21 cellular contexts compared by ENCODE assay signal in genomic region chr6:149223120-149223775, GRCh38.
A peak's percentile ranks its signal among the peaks of the same experiment; 100 is the strongest.
DNase-seq lines count a peak whose midpoint lies in the region; ATAC-seq and TF ChIP-seq lines count a peak whose summit lies in the region.
"Had no signal": no experiment of that assay in that cellular context is flagged by ENCODE, and none has a peak within 500 bp of the region (broad histone marks: within the 10 kb centered on the region; RNA-seq: fewer than 3 reads in every experiment).

No MANE protein-coding gene starts in this region.

- H3K9me3 Mint-ChIP-seq in neural progenitor cell, result no peaks in the 10 kb centered on the region
- no peaks in the 10 kb centered on the region for H3K9me3 Mint-ChIP-seq in activated CD4-positive, alpha-beta memory T cell treated with anti-CD3 and anti-CD28 coated beads for 36 hours

- peaks cover 22% of the 10 kb centered on the region for H3F3A ChIP-seq in neural progenitor cell (ENCODE audit: low read depth)

- CTCF ChIA-PET in HEK293 (lab: Yijun Ruan, JAX), result interaction anchor here (0.5 to 1.1 kb wide), 5 partner anchors 70 to 291 kb away, joined by 3 to 6 read pairs (median 3); no protein-coding TSS in a partner anchor
- CTCF ChIA-PET in activated CD4-positive, alpha-beta memory T cell treated with anti-CD3 and anti-CD28 coated beads for 36 hours (lab: Charles Lee), result interaction anchor here (0.9 kb wide), 1 partner anchor 141 kb away, joined by 3 read pairs; no protein-coding TSS in a partner anchor

- TF ChIP-seq CTCF in HEK293 (tag by site-specific recombination; IDR thresholded peaks at IDR 0.05), result no peak
- no peak for TF ChIP-seq CTCF in choroid plexus epithelial cell (conservative IDR thresholded peaks at IDR 0.05; ENCODE audit: low read depth, low read length)
- no peak for TF ChIP-seq CTCF in neural progenitor cell (IDR thresholded peaks at IDR 0.05)

- ATAC-seq in HG02610 (IDR thresholded peaks at IDR 0.05; ENCODE audit: unreplicated experiment) (no peak), left colon (no peak)
- ATAC-seq: A549 had no signal

- H2AFZ ChIP-seq in neural progenitor cell (replicated peaks), result peak overlapping the region; percentile 86
- H2AFZ ChIP-seq: PC-9 had no signal

- no peaks in the 10 kb centered on the region for H3K27me3 Mint-ChIP-seq in neural progenitor cell (ENCODE audit: insufficient read depth, low read depth)
- no peaks in the 10 kb centered on the region for H3K27me3 Mint-ChIP-seq in activated CD4-positive, alpha-beta memory T cell treated with anti-CD3 and anti-CD28 coated beads for 36 hours
- H3K27me3 Mint-ChIP-seq: CD4-positive, alpha-beta T cell had no signal

- no peak overlapping the region for H3K4me3 Mint-ChIP-seq in neural progenitor cell
- H3K4me3 Mint-ChIP-seq in activated CD4-positive, alpha-beta memory T cell treated with anti-CD3 and anti-CD28 coated beads for 36 hours, result no peak overlapping the region
- H3K4me3 Mint-ChIP-seq: CD4-positive, alpha-beta T cell had no signal

- H3K4me1 Mint-ChIP-seq in neural progenitor cell, result peaks cover 83% of the 10 kb centered on the region
- H3K4me1 Mint-ChIP-seq in activated CD4-positive, alpha-beta memory T cell treated with anti-CD3 and anti-CD28 coated beads for 36 hours (ENCODE audit: low read depth), result peaks cover 20% of the 10 kb centered on the region

- H4K20me1 ChIP-seq in neural progenitor cell (ENCODE audit: low read depth), result no peaks in the 10 kb centered on the region
- H4K20me1 ChIP-seq: BLaER1 treated with 17β-estradiol and CSF1 and Interleukin-3, amounts not matched to agents 10 nM and 100 nM had no signal

- H3K4me3 ChIP-seq in HEK293 (ENCODE audit: low read depth, low read length) (no peak overlapping the region), choroid plexus epithelial cell (ENCODE audit: low read depth, low read length) (no peak overlapping the region), neural progenitor cell (no peak overlapping the region)
- H3K4me3 ChIP-seq: A549; BLaER1 treated with 17β-estradiol and CSF1 and Interleukin-3, amounts not matched to agents 10 nM and 100 nM; PC-9; SJSA1 had no signal

- no peak overlapping the region for H3K27ac ChIP-seq in HEK293 (ENCODE audit: extremely low read depth, low read depth, low read length)
- H3K27ac ChIP-seq in neural progenitor cell, result no peak overlapping the region
- H3K27ac ChIP-seq: A549; BLaER1 treated with 17β-estradiol and CSF1 and Interleukin-3, amounts not matched to agents 10 nM and 100 nM; KMS-11; PC-9; SJSA1 had no signal

- DNase-seq in NCI-H69 (lab: John Stamatoyannopoulos, UW) (peak; percentile 14), choroid plexus epithelial cell (ENCODE audit: low read depth) (peak; percentile 5), neural progenitor cell (ENCODE audit: low spot score) (no peak), left colon (no peak)
- DNase-seq in activated CD4-positive, alpha-beta memory T cell treated with anti-CD3 and anti-CD28 coated beads for 36 hours, result no peak
- DNase-seq: AML-193; CD4-positive, alpha-beta T cell; IMR-90; MM.1S; NCI-H1694 treated with DMSO at 0.1 percent for 48 hours; NCI-H2171; NCI-H524; NCI-H774; NK-92 treated with Interleukin-12 subunit alpha and Interleukin-12 subunit beta, amount 100 ng/mL, for 24 hours; PC-9 had no signal

- no peaks in the 10 kb centered on the region for H3K79me2 ChIP-seq in neural progenitor cell (ENCODE audit: low read depth)

- H3K9me3 ChIP-seq in HEK293 (ENCODE audit: control insufficient read depth, insufficient read depth, low read depth, low read length) (no peaks in the 10 kb centered on the region), neural progenitor cell (ENCODE audit: low read depth) (no peaks in the 10 kb centered on the region)
- H3K9me3 ChIP-seq: A549; BLaER1 treated with 17β-estradiol and CSF1 and Interleukin-3, amounts not matched to agents 10 nM and 100 nM; SJSA1 had no signal

- H3K36me3 ChIP-seq in HEK293 (ENCODE audit: control insufficient read depth in 2 of 2, insufficient read depth in 1 of 2, low read length in 2 of 2), result no peaks in the 10 kb centered on the region
- H3K36me3 ChIP-seq in neural progenitor cell, result no peaks in the 10 kb centered on the region
- H3K36me3 ChIP-seq: BLaER1 treated with 17β-estradiol and CSF1 and Interleukin-3, amounts not matched to agents 10 nM and 100 nM; SJSA1 had no signal

- H3K9ac ChIP-seq in neural progenitor cell, result no peak overlapping the region
- H3K9ac ChIP-seq: BLaER1 treated with 17β-estradiol and CSF1 and Interleukin-3, amounts not matched to agents 10 nM and 100 nM; KMS-11 had no signal

- peaks cover 16% of the 10 kb centered on the region for H3K4me1 ChIP-seq in HEK293 (ENCODE audit: control insufficient read depth, insufficient read depth, low read length)
- H3K4me1 ChIP-seq in neural progenitor cell, result peaks cover 67% of the 10 kb centered on the region
- H3K4me1 ChIP-seq: A549 had no signal

- peak overlapping the region; percentile 67 for H3K27ac Mint-ChIP-seq in neural progenitor cell
- no peak overlapping the region for H3K27ac Mint-ChIP-seq in activated CD4-positive, alpha-beta memory T cell treated with anti-CD3 and anti-CD28 coated beads for 36 hours
- H3K27ac Mint-ChIP-seq: CD4-positive, alpha-beta T cell had no signal

- H3K36me3 Mint-ChIP-seq in neural progenitor cell, result no peaks in the 10 kb centered on the region
- no peaks in the 10 kb centered on the region for H3K36me3 Mint-ChIP-seq in activated CD4-positive, alpha-beta memory T cell treated with anti-CD3 and anti-CD28 coated beads for 36 hours

- H3K4me2 ChIP-seq in neural progenitor cell, result peak overlapping the region; percentile 45
- H3K4me2 ChIP-seq: A549, KMS-11, PC-9 had no signal

- H3K27me3 ChIP-seq in neural progenitor cell, result no peaks in the 10 kb centered on the region
- H3K27me3 ChIP-seq: BLaER1 treated with 17β-estradiol and CSF1 and Interleukin-3, amounts not matched to agents 10 nM and 100 nM; SJSA1 had no signal

- POLR2A ChIA-PET in HEK293 (lab: Yijun Ruan, JAX), result interaction anchor here (0.5 kb wide), 1 partner anchor 193 kb away, joined by 3 read pairs; no protein-coding TSS in a partner anchor
- POLR2A ChIA-PET in activated CD4-positive, alpha-beta memory T cell treated with anti-CD3 and anti-CD28 coated beads for 36 hours (lab: Charles Lee), result interaction anchor here (1.1 kb wide), 1 partner anchor 12 kb away, joined by 3 read pairs; no protein-coding TSS in a partner anchor

- intact Hi-C loops in activated CD4-positive, alpha-beta memory T cell treated with anti-CD3 and anti-CD28 coated beads for 36 hours (cut with micrococcal nuclease), result no loop called here
- intact Hi-C loops in left colon (cut with DNase I, micrococcal nuclease), result no loop called here

TF ChIP-seq in HEK293, 187 proteins besides CTCF, POLR2A, EP300 and RAD21:
- TF ChIP-seq ZNF660 (tag by site-specific recombination; IDR thresholded peaks at IDR 0.05) (peak; percentile 42; the same call in 1 of the 2 replicates), ZNF777 (tag by site-specific recombination; IDR thresholded peaks at IDR 0.05; ENCODE audit: borderline replicate concordance) (no peak), ZNF521 (tag by site-specific recombination; IDR thresholded peaks at IDR 0.05) (no peak), ZBTB20 (tag by site-specific recombination; IDR thresholded peaks at IDR 0.05) (peak; percentile 51; the same call in 1 of the 2 replicates), ZNF561 (tag by site-specific recombination; IDR thresholded peaks at IDR 0.05; ENCODE audit: borderline replicate concordance) (no peak), ZNF692 (tag by site-specific recombination; IDR thresholded peaks at IDR 0.05) (no peak)

Comparison
In these comparisons a context has a peak if more than half of its experiments do, and no peak if none do; other contexts are left out.
1. DNase-seq: peak in NCI-H69 (single experiment) and choroid plexus epithelial cell (single experiment); none in neural progenitor cell (single experiment), activated CD4-positive, alpha-beta memory T cell treated with anti-CD3 and anti-CD28 coated beads for 36 hours (single experiment) and left colon (0 of 2).